Comparison of ENCODE assay signal across 23 cellular contexts in genomic region chr11:2694995-2695939, GRCh38. TPM values are rescaled to one million over a fixed set of nuclear protein-coding genes. Genes with fewer than 3 reads are reported as not detected.
A peak's percentile ranks its signal among the peaks of the same experiment; 100 is the strongest.
DNase-seq lines count a peak whose midpoint lies in the region; ATAC-seq, FAIRE-seq and TF ChIP-seq lines count a peak whose summit lies in the region.
"Had no signal": no experiment of that assay in that cellular context is flagged by ENCODE, and none has a peak within 500 bp of the region (broad histone marks: within the 10 kb centered on the region; RNA-seq: fewer than 3 reads in every experiment).

No MANE protein-coding gene starts in this region.

- peaks cover 2% of the 10 kb centered on the region for H3K9me3 Mint-ChIP-seq in memory B cell
- H3K9me3 Mint-ChIP-seq: activated T-helper 17 cell treated with anti-CD3 and anti-CD28 coated beads, Interleukin-2, amount 50 U/mL, for 72 hours; CD8-positive, alpha-beta T cell; immature natural killer cell; neural crest cell; stimulated activated effector memory CD8-positive, alpha-beta T cell treated with anti-CD3 and anti-CD28 coated beads, Interleukin-12 subunit alpha, Interleukin-12 subunit beta, amount 100 ng/mL, for 72 hours had no signal

- WGBS in K562 (ENCODE audit: insufficient coverage, low coverage, missing lambda C conversion rate), result 67% methylated on average over 9 of the region's 9 CpGs

- H3K9ac ChIP-seq in K562 (ENCODE audit: insufficient read depth in 1 of 2, low read depth in 2 of 2, low read length in 2 of 2), result no peak overlapping the region; a peak in 1 of 4 replicates

- peaks cover 6% of the 10 kb centered on the region for H3K9me1 ChIP-seq in K562 (ENCODE audit: control insufficient read depth, insufficient read depth, low read length)

- peaks cover 36% of the 10 kb centered on the region for H3K4me1 Mint-ChIP-seq in memory B cell

- no peak for TF ChIP-seq RAD21 in K562 (CRISPR knock-in tag; conservative IDR thresholded peaks at IDR 0.05 in 1 of 2, IDR thresholded peaks at IDR 0.05 in 1 of 2)

- TF ChIP-seq POLR2A in K562 (conservative IDR thresholded peaks at IDR 0.05), result no peak

- no peak overlapping the region for H3K4me3 ChIP-seq in right atrium auricular region
- no peak overlapping the region for H3K4me3 ChIP-seq in K562
- no peak overlapping the region for H3K4me3 ChIP-seq in upper lobe of right lung
- H3K4me3 ChIP-seq: PC-9, thyroid gland had no signal

- H3K27ac Mint-ChIP-seq in memory B cell, result no peak overlapping the region
- H3K27ac Mint-ChIP-seq: activated T-helper 17 cell treated with anti-CD3 and anti-CD28 coated beads, Interleukin-2, amount 50 U/mL, for 72 hours; CD8-positive, alpha-beta T cell; immature natural killer cell; stimulated activated effector memory CD8-positive, alpha-beta T cell treated with anti-CD3 and anti-CD28 coated beads, Interleukin-12 subunit alpha, Interleukin-12 subunit beta, amount 100 ng/mL, for 72 hours had no signal

- ATAC-seq in K562, result no peak
- ATAC-seq in memory B cell (ENCODE audit: low read depth), result no peak
- ATAC-seq in upper lobe of right lung, result no peak
- ATAC-seq in HG03469 (IDR thresholded peaks at IDR 0.05; ENCODE audit: unreplicated experiment), result no peak
- ATAC-seq: activated CD4-positive, CD25-positive, alpha-beta regulatory T cell treated with anti-CD3 and anti-CD28 coated beads, Interleukin-2, amount 50 U/mL, for 24 hours; activated T-helper 17 cell treated with anti-CD3 and anti-CD28 coated beads, Interleukin-2, amount 50 U/mL, for 72 hours; CD8-positive, alpha-beta T cell; stimulated activated effector memory CD8-positive, alpha-beta T cell treated with anti-CD3 and anti-CD28 coated beads, Interleukin-12 subunit alpha, Interleukin-12 subunit beta, amount 100 ng/mL, for 72 hours had no signal

- peaks cover 97% of the 10 kb centered on the region for H3K79me2 ChIP-seq in K562 (ENCODE audit: control insufficient read depth, insufficient read depth, low read length)

- H3K9me3 ChIP-seq in right atrium auricular region (no peaks in the 10 kb centered on the region), K562 (replicated peaks; ENCODE audit: control insufficient read depth, insufficient read depth, low read depth, low read length) (no peaks in the 10 kb centered on the region), upper lobe of right lung (no peaks in the 10 kb centered on the region)
- H3K9me3 ChIP-seq: thyroid gland had no signal

- TF ChIP-seq CTCF in right atrium auricular region (IDR thresholded peaks at IDR 0.05) (no peak), K562 (IDR thresholded peaks at IDR 0.05 in 2 of 3, conservative IDR thresholded peaks at IDR 0.05 in 1 of 3; ENCODE audit: insufficient read depth in 2 of 3, low read depth in 1 of 3, low read length in 3 of 3) (no peak), upper lobe of right lung (IDR thresholded peaks at IDR 0.05) (no peak)

- H3K27me3 ChIP-seq in right atrium auricular region (no peaks in the 10 kb centered on the region), K562 (ENCODE audit: control insufficient read depth in 2 of 2, insufficient read depth in 2 of 2, low read length in 2 of 2) (no peaks in the 10 kb centered on the region), upper lobe of right lung (no peaks in the 10 kb centered on the region)
- H3K27me3 ChIP-seq: thyroid gland had no signal

- H3K4me3 Mint-ChIP-seq in memory B cell, result peak overlapping the region; percentile 11
- H3K4me3 Mint-ChIP-seq: activated T-helper 17 cell treated with anti-CD3 and anti-CD28 coated beads, Interleukin-2, amount 50 U/mL, for 72 hours; CD8-positive, alpha-beta T cell; immature natural killer cell; neural crest cell; stimulated activated effector memory CD8-positive, alpha-beta T cell treated with anti-CD3 and anti-CD28 coated beads, Interleukin-12 subunit alpha, Interleukin-12 subunit beta, amount 100 ng/mL, for 72 hours had no signal

- intact Hi-C loops in cardiac septum (cut with DNase I) (loop anchor here (10.0 kb wide), 1 partner anchor 190 kb away; the partner anchor contains the start of gene CDKN1C), K562 (cut with micrococcal nuclease) (loop anchor here (5.0 to 10.0 kb wide), 2 partner anchors 160 to 192 kb away; partner anchors contain the start of gene CDKN1C), upper lobe of right lung (cut with DNase I) (no loop called here)

- CTCF ChIA-PET in K562 (lab: Yijun Ruan, JAX; ENCODE audit: low intra/inter-chr PET ratio), result no interaction called here

- H3K27ac ChIP-seq in right atrium auricular region (no peak overlapping the region), K562 (ENCODE audit: extremely low read depth, low read depth, low read length) (no peak overlapping the region), upper lobe of right lung (no peak overlapping the region)
- H3K27ac ChIP-seq: PC-9, thyroid gland had no signal

- peak; percentile 50 for DNase-seq in cardiac septum (ENCODE audit: low spot score)
- no peak for DNase-seq in right atrium auricular region (ENCODE audit: low spot score)
- no peak for DNase-seq in K562 (ENCODE audit: extremely low read depth in 1 of 4, low spot score in 3 of 4)
- no peak for DNase-seq in memory B cell (ENCODE audit: low spot score in 2 of 2)
- peak; percentile 17 for DNase-seq in upper lobe of right lung
- DNase-seq in activated T-cell treated with anti-CD3 and anti-CD28 coated beads, Interleukin-2, amount 50 U/mL, for 48 hours, result no peak
- no peak for DNase-seq in Kasumi-1 (lab: John Stamatoyannopoulos, UW)
- DNase-seq: CD8-positive, alpha-beta T cell; DMS79; effector CD4-positive, alpha-beta T cell; immature natural killer cell; NCI-H1436; NCI-H2171 treated with DMSO at 0.1 percent for 48 hours; NCI-H774; PC-9; stimulated activated CD4-positive, alpha-beta T cell treated with anti-CD3 and anti-CD28 coated beads, Interleukin-15, amount 100 ng/mL, for 24 hours; T-helper 9 cell had no signal

- POLR2A ChIA-PET in K562 (lab: Yijun Ruan, JAX), result interaction anchor here (0.7 to 1.9 kb wide), 4 partner anchors 8 to 197 kb away, joined by 3 to 6 read pairs (median 3); no protein-coding TSS in a partner anchor

- H3K36me3 Mint-ChIP-seq in memory B cell, result peaks cover 19% of the 10 kb centered on the region
- H3K36me3 Mint-ChIP-seq: immature natural killer cell had no signal

- no peak for TF ChIP-seq EP300 in K562 (IDR thresholded peaks at IDR 0.05; ENCODE audit: low read length)

- H3K4me2 ChIP-seq in K562 (ENCODE audit: insufficient read depth, low read length), result peak overlapping the region; percentile 2; the same call in 1 of the 2 replicates
- H3K4me2 ChIP-seq: PC-9 had no signal

- H3K36me3 ChIP-seq in right atrium auricular region (no peaks in the 10 kb centered on the region), K562 (ENCODE audit: control insufficient read depth, insufficient read depth, low read length) (peaks cover 60% of the 10 kb centered on the region), upper lobe of right lung (no peaks in the 10 kb centered on the region)
- H3K36me3 ChIP-seq: thyroid gland had no signal

- no peak for FAIRE-seq in K562 (lab: Jason Lieb, UNC)

- in situ Hi-C loops in K562 (cut with MboI), result no loop called here

- H3K4me1 ChIP-seq in right atrium auricular region, result peaks cover 0 to 61% of the 10 kb centered on the region in 2 donors
- H3K4me1 ChIP-seq in K562 (replicated peaks in 1 of 2; ENCODE audit: control insufficient read depth in 2 of 2, insufficient read depth in 2 of 2, low read length in 2 of 2), result peaks cover 11 to 15% of the 10 kb centered on the region in 2 experiments; a peak in 4 of 5 replicates
- peaks cover 22% of the 10 kb centered on the region for H3K4me1 ChIP-seq in upper lobe of right lung

- no peaks in the 10 kb centered on the region for H3K27me3 Mint-ChIP-seq in memory B cell
- H3K27me3 Mint-ChIP-seq: activated T-helper 17 cell treated with anti-CD3 and anti-CD28 coated beads, Interleukin-2, amount 50 U/mL, for 72 hours had no signal

- no TSS peak for BruUV-seq in K562 (replicated peaks; lab: Mats Ljungman, UMichigan)

- H4K20me1 ChIP-seq in K562 (replicated peaks; ENCODE audit: control insufficient read depth, insufficient read depth, low read length), result peaks cover 74% of the 10 kb centered on the region

- no peak overlapping the region for H2AFZ ChIP-seq in K562 (ENCODE audit: low read depth, low read length)
- H2AFZ ChIP-seq: PC-9 had no signal

TF ChIP-seq in K562, 482 proteins besides CTCF, POLR2A, EP300 and RAD21:
- TF ChIP-seq NCOA1 (IDR thresholded peaks at IDR 0.05; ENCODE audit: low read depth) (no peak), STAT5A (IDR thresholded peaks at IDR 0.05; ENCODE audit: borderline replicate concordance, low read length) (no peak), MCM7 (IDR thresholded peaks at IDR 0.05) (no peak), MTA3 (IDR thresholded peaks at IDR 0.05; ENCODE audit: borderline replicate concordance) (no peak), ZFP36 (IDR thresholded peaks at IDR 0.05; ENCODE audit: low read depth, low read length, partially characterized antibody) (peak; percentile 23)
TF ChIP-seq in K562: peak in this region for 1.

RNA-seq across cellular contexts. Expression of gene KCNQ1OT1, which starts 4.5 kb away (rescaled TPM):
- total RNA-seq in cardiac septum, result 0.57 TPM
- under 1 TPM; 0.35 to 0.37 TPM for total RNA-seq in right atrium auricular region
- 32.7 and 48.2 TPM in 2 replicates for total RNA-seq in K562 (2011; cell fraction: chromatin; rRNA removed; ENCODE audit: low replicate concordance)
- 15.8 and 20.9 TPM in 2 replicates for total RNA-seq in K562 (2011; cell fraction: nucleolus; rRNA removed)
- total RNA-seq in K562 (2011; cell fraction: nucleoplasm; rRNA removed), result 36.4 and 61.6 TPM in 2 replicates
- 1.2 and 1.3 TPM in 2 replicates for total RNA-seq in K562 (2014; rRNA removed)
- total RNA-seq in K562 (2014; rRNA removed; fragmentation: Illumina TruSeq; extraction: Trizol), result 2.0 TPM in 2 replicates
- total RNA-seq in K562 (2015; rRNA removed; fragmentation: Illumina TruSeq; extraction: Trizol), result 2.2 and 2.3 TPM in 2 replicates
- total RNA-seq in K562 (2021), result 1.4 and 1.7 TPM in 2 replicates
- polyA plus RNA-seq in K562 (2011; rRNA removed), result 0.74 and 0.92 TPM in 2 replicates
- polyA plus RNA-seq in K562 (2011; cell fraction: cytosol; rRNA removed), result 0.06 and 0.15 TPM in 2 replicates
- polyA plus RNA-seq in K562 (2011; cell fraction: nucleus; rRNA removed), result 5.9 and 6.5 TPM in 2 replicates
- 0.38 and 0.66 TPM in 2 replicates for polyA plus RNA-seq in K562 (2012)
- polyA plus RNA-seq in K562 (2014; fragmentation: Illumina TruSeq; extraction: Trizol), result 0.48 and 0.51 TPM in 2 replicates
- under 1 TPM; 0.04 to 0.17 TPM for polyA plus RNA-seq in K562 (2014; fragmentation: Nextera tagmentation; extraction: Ambion mirVana)
- 0.50 and 0.64 TPM in 2 replicates for polyA plus RNA-seq in K562 (2014; rRNA removed)
- 7.7 and 12.9 TPM in 2 replicates for polyA minus RNA-seq in K562 (2011; rRNA and poly(A)+ RNA removed)
- 0.48 and 1.0 TPM in 2 replicates for polyA minus RNA-seq in K562 (2011; cell fraction: cytosol; rRNA and poly(A)+ RNA removed)
- 15.9 and 28.0 TPM in 2 replicates for polyA minus RNA-seq in K562 (2011; cell fraction: nucleus; rRNA and poly(A)+ RNA removed)
- total RNA-seq in upper lobe of right lung, result 2.0 TPM

Comparison
In these comparisons a context has a peak if more than half of its experiments do, and no peak if none do; other contexts are left out.
1. DNase-seq: peak in cardiac septum (single experiment) and upper lobe of right lung (single experiment); none in right atrium auricular region (single experiment), K562 (0 of 4), memory B cell (0 of 2), activated T-cell treated with anti-CD3 and anti-CD28 coated beads, Interleukin-2, amount 50 U/mL, for 48 hours (0 of 2) and Kasumi-1 (0 of 2).